9 cellular contexts compared by ENCODE assay signal in the genomic region with DNA sequence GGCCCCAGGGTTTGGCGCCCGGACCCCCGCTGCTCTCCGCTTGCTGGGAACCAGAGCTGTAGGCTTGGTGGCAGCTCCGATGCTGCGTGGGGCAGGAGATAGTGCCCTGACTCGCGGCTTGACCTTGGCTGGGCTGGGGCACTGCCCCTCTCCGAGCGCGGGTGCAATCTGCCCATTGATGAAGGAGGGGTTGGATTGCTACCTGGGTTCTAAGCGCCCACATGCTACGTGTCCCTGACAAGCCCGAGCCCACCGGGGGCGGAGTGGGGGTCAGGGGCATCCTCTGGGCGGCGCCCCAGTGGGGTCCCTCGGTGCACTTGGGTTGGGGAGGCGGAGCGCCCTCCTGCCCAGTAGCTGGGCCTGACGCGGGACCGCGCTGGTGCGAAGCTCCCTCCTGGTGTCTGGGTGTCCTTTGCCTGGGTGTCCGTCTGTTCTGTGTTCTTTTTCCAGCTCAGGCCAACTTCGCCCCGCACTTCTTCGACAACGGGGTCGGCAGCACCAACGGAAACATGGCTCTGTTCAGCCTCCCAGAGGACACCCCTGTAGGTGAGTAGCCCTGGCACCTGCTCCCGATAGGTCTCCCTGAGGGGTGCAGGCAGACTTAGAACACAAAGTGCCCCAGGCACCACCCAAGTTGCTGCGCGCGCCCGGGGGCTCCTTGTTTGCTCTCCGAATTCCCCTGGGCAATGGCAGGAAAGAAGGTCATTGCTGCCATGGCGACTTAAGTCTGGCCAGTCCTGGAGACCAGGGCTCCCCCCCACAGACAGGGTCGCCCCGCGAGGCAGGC. TPM values are rescaled to one million over a fixed set of nuclear protein-coding genes. Genes with fewer than 3 reads are reported as not detected.
DNase-seq lines count a peak whose midpoint lies in the region; ATAC-seq and TF ChIP-seq lines count a peak whose summit lies in the region.
"Had no signal": no experiment of that assay in that cellular context is flagged by ENCODE, and none has a peak within 500 bp of the region (broad histone marks: within the 10 kb centered on the region; RNA-seq: fewer than 3 reads in every experiment).

No MANE protein-coding gene starts in this region.

- peaks cover 4% of the 10 kb centered on the region for H3K36me3 Mint-ChIP-seq in IgD-negative memory B cell

- peak overlapping the region in 1 of 3 donors; percentile 51 for H3K27ac Mint-ChIP-seq in IgD-negative memory B cell

- DNase-seq in esophagus squamous epithelium (lab: John Stamatoyannopoulos, UW) (no peak), AG20443 (ENCODE audit: low spot score) (no peak)
- DNase-seq in stimulated activated CD4-positive, alpha-beta T cell treated with anti-CD3 and anti-CD28 coated beads, Interleukin-4, amount 100 ng/mL, for 4 hours: no peak

- H3K27ac ChIP-seq in esophagus squamous epithelium (peak overlapping the region in 2 of 4 donors; percentile 14 to 29), rectal smooth muscle tissue (ENCODE audit: low read depth, low read length) (no peak overlapping the region)
- H3K27ac ChIP-seq: HL-60 had no signal

- H3K4me3 ChIP-seq in esophagus squamous epithelium: peak overlapping the region; percentile 40 to 68 (median 54)
- H3K4me3 ChIP-seq in rectal smooth muscle tissue (ENCODE audit: low read length): peak overlapping the region; percentile 73

- intact Hi-C loops in esophagus squamous epithelium (cut with DNase I): no loop called here

- H3K36me3 ChIP-seq in esophagus squamous epithelium: peaks cover 0 to 6% (median 0%) of the 10 kb centered on the region in 3 donors
- no peaks in the 10 kb centered on the region for H3K36me3 ChIP-seq in rectal smooth muscle tissue (ENCODE audit: control insufficient read depth, insufficient read depth, low read length)

- H3K4me1 Mint-ChIP-seq in IgD-negative memory B cell: peaks cover 0 to 1% (median 1%) of the 10 kb centered on the region in 3 donors

- ATAC-seq in GM18519 (IDR thresholded peaks at IDR 0.05; ENCODE audit: low FRiP score, unreplicated experiment) (peak; percentile 3), GM19351 (IDR thresholded peaks at IDR 0.05; ENCODE audit: unreplicated experiment) (no peak), HG02763 (IDR thresholded peaks at IDR 0.05; ENCODE audit: unreplicated experiment) (no peak)

- peaks cover 0 to 57% (median 12%) of the 10 kb centered on the region in 3 donors for H3K4me1 ChIP-seq in esophagus squamous epithelium
- peaks cover 5% of the 10 kb centered on the region for H3K4me1 ChIP-seq in rectal smooth muscle tissue (ENCODE audit: control insufficient read depth, insufficient read depth, low read length)

- peak overlapping the region; percentile 15 to 76 (median 70) for H3K4me3 Mint-ChIP-seq in IgD-negative memory B cell

- H3K27me3 Mint-ChIP-seq in IgD-negative memory B cell: peaks cover 20% of the 10 kb centered on the region

- 0 to 23% methylated on average over 4 to 5 of the region's 43 CpGs for WGBS in esophagus squamous epithelium, 2 donors

- peaks cover 0 to 35% (median 6%) of the 10 kb centered on the region in 4 donors for H3K27me3 ChIP-seq in esophagus squamous epithelium
- H3K27me3 ChIP-seq in rectal smooth muscle tissue (ENCODE audit: control insufficient read depth, insufficient read depth, low read length): peaks cover 10% of the 10 kb centered on the region

- no peaks in the 10 kb centered on the region for H3K9me3 ChIP-seq in esophagus squamous epithelium

- TF ChIP-seq POLR2A in esophagus squamous epithelium (IDR thresholded peaks at IDR 0.05): no peak

- TF ChIP-seq CTCF in esophagus squamous epithelium (IDR thresholded peaks at IDR 0.05): no peak

- peak overlapping the region; percentile 4 for H3K9ac ChIP-seq in rectal smooth muscle tissue (ENCODE audit: low read length)

- no peaks in the 10 kb centered on the region for H3K9me3 Mint-ChIP-seq in IgD-negative memory B cell

RNA-seq across cellular contexts. Expression of a gene that starts 0.9 kb away (rescaled TPM):
- polyA plus RNA-seq in IgD-negative memory B cell: not detected
- 10 to 100 TPM in 3 of 4 donors, 1 to 10 TPM in 1; 6.7 to 15.0 (median 12.2) TPM for total RNA-seq in esophagus squamous epithelium

RNA-seq across cellular contexts. Expression of a gene that starts 21.6 kb away (rescaled TPM):
- polyA plus RNA-seq in IgD-negative memory B cell: not detected
- total RNA-seq in esophagus squamous epithelium: 100 to 1,000 TPM; 132 to 352 (median 320) TPM

RNA-seq across cellular contexts. Expression of a gene that starts 30.1 kb away (rescaled TPM):
- polyA plus RNA-seq in IgD-negative memory B cell: not detected
- not detected for total RNA-seq in esophagus squamous epithelium

RNA-seq across cellular contexts. Expression of a gene that starts 46.1 kb away (rescaled TPM):
- polyA plus RNA-seq in IgD-negative memory B cell: not detected
- total RNA-seq in esophagus squamous epithelium: under 1 TPM in 2 of 4 donors, not detected in 2; 0.19 to 0.34 TPM

RNA-seq across cellular contexts. Expression of a gene that starts 49.6 kb away (rescaled TPM):
- not detected for polyA plus RNA-seq in IgD-negative memory B cell
- under 1 TPM in 2 of 4 donors, not detected in 2; 0.09 to 0.57 TPM for total RNA-seq in esophagus squamous epithelium
